8 cellular contexts compared by ENCODE assay signal in the genomic region with DNA sequence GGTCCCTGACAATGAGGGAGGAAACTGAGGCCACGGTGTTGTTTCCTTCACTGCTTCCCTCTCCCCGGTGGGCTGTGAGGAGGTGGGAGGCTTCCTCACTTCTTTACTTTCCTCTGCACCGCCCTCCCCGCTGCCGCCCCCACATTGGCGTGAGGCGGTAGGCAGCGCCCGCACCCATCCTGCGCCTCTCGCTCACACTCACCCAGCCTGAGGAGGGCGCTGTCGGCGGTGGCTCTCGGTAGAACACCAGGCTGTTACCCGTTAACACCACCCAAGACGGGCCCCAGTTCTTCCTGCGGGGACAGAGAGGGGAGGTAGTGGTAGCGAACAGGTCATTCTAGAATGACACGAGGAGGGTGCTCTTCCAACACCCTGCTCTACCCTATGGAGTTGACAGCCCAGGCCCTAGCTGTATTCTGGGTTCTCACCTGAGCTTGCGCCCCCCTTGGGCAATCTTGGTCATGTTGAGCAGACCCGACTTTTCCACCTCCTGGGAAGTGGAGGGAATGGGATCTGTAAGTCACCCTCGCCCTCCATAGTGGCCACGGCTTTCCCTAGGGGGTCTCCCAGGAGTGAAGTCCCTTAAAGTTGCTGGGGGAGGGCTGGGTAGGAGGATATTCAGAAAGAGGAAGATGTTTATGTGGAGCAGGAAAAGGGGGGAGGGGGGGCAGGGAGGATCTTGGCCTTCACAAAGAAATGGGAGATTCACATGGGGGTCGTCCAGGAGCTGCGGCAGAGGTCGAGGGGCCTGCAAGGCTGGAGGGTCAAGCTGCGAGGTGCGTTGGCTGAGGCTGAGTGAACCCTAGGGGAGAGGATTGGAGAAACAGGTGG. TPM values are rescaled to one million over a fixed set of nuclear protein-coding genes. Genes with fewer than 3 reads are reported as not detected.
A peak's percentile ranks its signal among the peaks of the same experiment; 100 is the strongest.
DNase-seq lines count a peak whose midpoint lies in the region; ATAC-seq and TF ChIP-seq lines count a peak whose summit lies in the region.

No MANE protein-coding gene starts in this region.

- no peaks in the 10 kb centered on the region for H3K9me2 ChIP-seq in GM23248 (ENCODE audit: insufficient read depth)
- no peaks in the 10 kb centered on the region for H3K9me2 ChIP-seq in Karpas-422 (replicated peaks; ENCODE audit: insufficient read depth, low read length)

- H3K9me3 Mint-ChIP-seq in WTC11 = no peaks in the 10 kb centered on the region
- H3K9me3 Mint-ChIP-seq in nephron progenitor cell = no peaks in the 10 kb centered on the region
- H3K9me3 Mint-ChIP-seq in type B pancreatic cell = no peaks in the 10 kb centered on the region

- in situ Hi-C loops in GM23248 (cut with MboI) = no loop called here

- H3K27ac ChIP-seq in BLaER1 = peak overlapping the region; percentile 88
- no peak overlapping the region for H3K27ac ChIP-seq in GM23248
- peak overlapping the region in 9 of 59 donors; percentile 5 to 79 (median 48) for H3K27ac ChIP-seq in dorsolateral prefrontal cortex
- H3K27ac ChIP-seq in Karpas-422 (ENCODE audit: low read length) = no peak overlapping the region

- TF ChIP-seq CTCF in WTC11 (IDR thresholded peaks at IDR 0.05) (peak; percentile 63), dorsolateral prefrontal cortex (IDR thresholded peaks at IDR 0.05 in 54 of 56, conservative IDR thresholded peaks at IDR 0.05 in 2 of 56; ENCODE audit: low read depth in 1 of 56, partially characterized antibody in 56 of 56) (peak in 13 of 56 donors; percentile 9 to 30 (median 14)), nephron progenitor cell (IDR thresholded peaks at IDR 0.05) (peak; percentile 15), type B pancreatic cell (conservative IDR thresholded peaks at IDR 0.05) (peak; percentile 35)

- H3K4me1 Mint-ChIP-seq in WTC11 (peaks cover 35% of the 10 kb centered on the region), nephron progenitor cell (peaks cover 43% of the 10 kb centered on the region), type B pancreatic cell (ENCODE audit: unreplicated experiment) (no peaks in the 10 kb centered on the region)

- WGBS in GM23248 (ENCODE audit: low coverage in 1 of 2, low lambda C conversion rate in 2 of 2, missing lambda C conversion rate in 2 of 2), 2 experiments = 25 to 28% methylated on average over 19 to 29 of the region's 29 CpGs

- CTCF ChIA-PET in WTC11 (lab: Charles Lee) = interaction anchor here (0.6 to 5.0 kb wide), 18 partner anchors 10 to 389 kb away, joined by 3 to 88 read pairs (median 5); a partner anchor contains a TSS

- H3K36me3 Mint-ChIP-seq in WTC11 (no peaks in the 10 kb centered on the region), nephron progenitor cell (ENCODE audit: low read depth) (no peaks in the 10 kb centered on the region), type B pancreatic cell (no peaks in the 10 kb centered on the region)

- peaks cover 6% of the 10 kb centered on the region; the same call in 1 of the 2 replicates for H3K27me3 ChIP-seq in BLaER1
- H3K27me3 ChIP-seq in GM23248 (replicated peaks; ENCODE audit: insufficient read depth) = peaks cover 57% of the 10 kb centered on the region
- peaks cover 0 to 53% (median 14%) of the 10 kb centered on the region in 45 donors for H3K27me3 ChIP-seq in dorsolateral prefrontal cortex
- H3K27me3 ChIP-seq in Karpas-422 (ENCODE audit: low read length) = no peaks in the 10 kb centered on the region

- no peaks in the 10 kb centered on the region for H3K79me2 ChIP-seq in GM23248 (ENCODE audit: insufficient read depth)
- no peaks in the 10 kb centered on the region for H3K79me2 ChIP-seq in Karpas-422 (ENCODE audit: low read length)

- intact Hi-C loops in dorsolateral prefrontal cortex (cut with DNase I) = no loop called here

- H3K4me2 ChIP-seq in BLaER1 (peak overlapping the region; percentile 99), GM23248 (ENCODE audit: unreplicated experiment) (peak overlapping the region; percentile 39), Karpas-422 (ENCODE audit: low read depth, low read length, poor library complexity, severe bottlenecking) (no peak overlapping the region)

- ATAC-seq in WTC11 = peak; percentile 44
- no peak for ATAC-seq in HG03039 (IDR thresholded peaks at IDR 0.05; ENCODE audit: unreplicated experiment)

- no peaks in the 10 kb centered on the region for H4K20me1 ChIP-seq in BLaER1
- no peaks in the 10 kb centered on the region for H4K20me1 ChIP-seq in GM23248 (ENCODE audit: insufficient read depth)
- H4K20me1 ChIP-seq in Karpas-422 (ENCODE audit: insufficient read depth, low read depth, low read length) = no peaks in the 10 kb centered on the region

- peaks cover 63% of the 10 kb centered on the region for H3K4me1 ChIP-seq in BLaER1
- H3K4me1 ChIP-seq in GM23248 (ENCODE audit: insufficient read depth) = no peaks in the 10 kb centered on the region
- peaks cover 21% of the 10 kb centered on the region for H3K4me1 ChIP-seq in Karpas-422 (ENCODE audit: low read length)

- POLR2A ChIA-PET in WTC11 (lab: Charles Lee) = interaction anchor here (0.6 to 1.7 kb wide), 2 partner anchors 11 to 18 kb away, joined by 6 to 8 read pairs; no protein-coding TSS in a partner anchor

- peaks cover 99% of the 10 kb centered on the region for H3K27me3 Mint-ChIP-seq in WTC11 (ENCODE audit: low read depth)
- H3K27me3 Mint-ChIP-seq in nephron progenitor cell (ENCODE audit: low read depth, poor library complexity) = peaks cover 99% of the 10 kb centered on the region
- peaks cover 93% of the 10 kb centered on the region for H3K27me3 Mint-ChIP-seq in type B pancreatic cell

- no peaks in the 10 kb centered on the region for H3K9me3 ChIP-seq in BLaER1
- H3K9me3 ChIP-seq in GM23248 (ENCODE audit: low read depth) = no peaks in the 10 kb centered on the region
- H3K9me3 ChIP-seq in Karpas-422 (ENCODE audit: low read length) = no peaks in the 10 kb centered on the region

- H3K27ac Mint-ChIP-seq in WTC11 (no peak overlapping the region), nephron progenitor cell (no peak overlapping the region), type B pancreatic cell (no peak overlapping the region)

- H3K4me3 ChIP-seq in BLaER1 (peak overlapping the region; percentile 66), GM23248 (peak overlapping the region; percentile 45), dorsolateral prefrontal cortex (peak overlapping the region; percentile 25 to 68 (median 53)), Karpas-422 (ENCODE audit: low read length) (no peak overlapping the region)

- DNase-seq in GM23248 = no peak
- peak; percentile 68 for DNase-seq in WTC11 (ENCODE audit: low spot score)
- DNase-seq in dorsolateral prefrontal cortex = no peak
- DNase-seq in nephron progenitor cell = no peak
- no peak for DNase-seq in type B pancreatic cell (ENCODE audit: extremely low spot score, unreplicated experiment)
- DNase-seq in Karpas-422 = no peak

- H3K4me3 Mint-ChIP-seq in WTC11 (peak overlapping the region; percentile 77), nephron progenitor cell (peak overlapping the region; percentile 61), type B pancreatic cell (peak overlapping the region; percentile 65)

- no peaks in the 10 kb centered on the region for H3F3A ChIP-seq in GM23248 (ENCODE audit: insufficient read depth)

- H3K36me3 ChIP-seq in BLaER1 (peaks cover 41% of the 10 kb centered on the region), GM23248 (ENCODE audit: low read depth) (no peaks in the 10 kb centered on the region), Karpas-422 (ENCODE audit: insufficient read depth, low read length) (no peaks in the 10 kb centered on the region)

- H3K9ac ChIP-seq in BLaER1 (peak overlapping the region; percentile 87), GM23248 (no peak overlapping the region), Karpas-422 (ENCODE audit: low read length) (no peak overlapping the region)

- H2AFZ ChIP-seq in GM23248 = no peak overlapping the region
- no peak overlapping the region for H2AFZ ChIP-seq in Karpas-422 (ENCODE audit: low read length)

RNA-seq across cellular contexts. Expression of a gene that starts 3.3 kb away (rescaled TPM):
- total RNA-seq in GM23248 (2014; rRNA removed; shearing (Covaris generic)) = 0.11 TPM in 1 of 2 replicates, not detected in the other
- 0.48 and 0.61 TPM in 2 replicates for polyA plus RNA-seq in GM23248 (2016; fragmentation: Nextera tagmentation; extraction: Ambion mirVana)
- total RNA-seq in WTC11 (2021) (3.6 to 3.9 TPM (median 3.8 TPM) in 3 replicates), dorsolateral prefrontal cortex (10 to 100 TPM in 108 of 120 experiments, 1 to 10 TPM in 12; 7.1 to 28.3 (median 14.6) TPM), type B pancreatic cell (ENCODE audit: low replicate concordance) (0.52 and 1.8 TPM in 2 replicates)
- total RNA-seq in Karpas-422 (2014; rRNA removed; shearing (Covaris generic); ENCODE audit: low replicate concordance) = 6.7 and 12.3 TPM in 2 replicates

RNA-seq across cellular contexts. Expression of a gene that starts 11.5 kb away (rescaled TPM):
- total RNA-seq in GM23248 (2014; rRNA removed; shearing (Covaris generic)) = 184 and 198 TPM in 2 replicates
- 264 and 272 TPM in 2 replicates for polyA plus RNA-seq in GM23248 (2016; fragmentation: Nextera tagmentation; extraction: Ambion mirVana)
- total RNA-seq in WTC11 (2021) (283 to 367 TPM (median 314 TPM) in 3 replicates), dorsolateral prefrontal cortex (100 to 1,000 TPM; 134 to 299 (median 183) TPM), type B pancreatic cell (ENCODE audit: low replicate concordance) (200 and 211 TPM in 2 replicates)
- total RNA-seq in Karpas-422 (2014; rRNA removed; shearing (Covaris generic); ENCODE audit: low replicate concordance) = 204 and 260 TPM in 2 replicates

RNA-seq across cellular contexts. Expression of a gene that starts 16.8 kb away (rescaled TPM):
- total RNA-seq in GM23248 (2014; rRNA removed; shearing (Covaris generic)) = 0.63 and 1.8 TPM in 2 replicates
- polyA plus RNA-seq in GM23248 (2016; fragmentation: Nextera tagmentation; extraction: Ambion mirVana) = 0.89 and 1.0 TPM in 2 replicates
- total RNA-seq in WTC11 (2021) (16.2 to 19.1 TPM (median 16.7 TPM) in 3 replicates), dorsolateral prefrontal cortex (10 to 100 TPM in 6 of 120 experiments, 1 to 10 TPM in 88, under 1 TPM in 25, not detected in 1; 0.15 to 12.1 (median 2.1) TPM), type B pancreatic cell (ENCODE audit: low replicate concordance) (3.5 and 22.7 TPM in 2 replicates)
- 1.9 and 9.3 TPM in 2 replicates for total RNA-seq in Karpas-422 (2014; rRNA removed; shearing (Covaris generic); ENCODE audit: low replicate concordance)

RNA-seq across cellular contexts. Expression of a gene that starts 21.3 kb away (rescaled TPM):
- total RNA-seq in GM23248 (2014; rRNA removed; shearing (Covaris generic)) = 0.65 and 0.76 TPM in 2 replicates
- polyA plus RNA-seq in GM23248 (2016; fragmentation: Nextera tagmentation; extraction: Ambion mirVana) = 0.23 and 0.24 TPM in 2 replicates
- 3.2 to 5.0 TPM (median 3.3 TPM) in 3 replicates for total RNA-seq in WTC11 (2021)
- 1 to 10 TPM in 3 of 120 experiments, under 1 TPM in 26, not detected in 91; 0.17 to 2.6 (median 0.44) TPM for total RNA-seq in dorsolateral prefrontal cortex
- total RNA-seq in type B pancreatic cell (ENCODE audit: low replicate concordance) = 0.27 and 0.29 TPM in 2 replicates
- 14.3 and 17.9 TPM in 2 replicates for total RNA-seq in Karpas-422 (2014; rRNA removed; shearing (Covaris generic); ENCODE audit: low replicate concordance)

RNA-seq across cellular contexts. Expression of a gene that starts 41.8 kb away (rescaled TPM):
- not detected in 2 replicates for total RNA-seq in GM23248 (2014; rRNA removed; shearing (Covaris generic))
- 0.09 TPM in 1 of 2 replicates, not detected in the other for polyA plus RNA-seq in GM23248 (2016; fragmentation: Nextera tagmentation; extraction: Ambion mirVana)
- 0.09 to 0.20 TPM (median 0.16 TPM) in 3 replicates for total RNA-seq in WTC11 (2021)
- 1 to 10 TPM in 1 of 120 experiments, under 1 TPM in 16, not detected in 103; 0.17 to 1.1 (median 0.26) TPM for total RNA-seq in dorsolateral prefrontal cortex
- not detected in 2 replicates for total RNA-seq in type B pancreatic cell (ENCODE audit: low replicate concordance)
- 0.11 TPM in 1 of 2 replicates, not detected in the other for total RNA-seq in Karpas-422 (2014; rRNA removed; shearing (Covaris generic); ENCODE audit: low replicate concordance)
